14 cellular contexts compared by ENCODE assay signal in the genomic region with DNA sequence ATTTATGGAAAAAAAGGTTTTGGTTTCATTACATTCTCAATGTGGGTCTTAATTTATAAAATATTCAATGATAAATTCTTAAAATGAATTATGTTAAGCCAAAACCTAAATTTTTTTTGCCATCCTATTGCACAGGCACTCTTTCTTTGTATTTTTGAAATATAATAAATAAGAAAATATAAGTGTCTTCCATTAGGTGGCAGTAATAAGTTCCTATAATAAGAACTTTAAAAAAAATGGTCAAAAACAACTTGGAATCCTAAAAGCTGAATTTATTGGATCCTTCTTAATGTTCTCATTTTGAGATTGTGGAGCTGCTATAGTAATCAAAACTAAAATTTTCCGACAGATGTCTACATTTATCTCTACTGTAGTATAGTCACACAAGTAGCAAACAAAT. TPM values are rescaled to one million over a fixed set of nuclear protein-coding genes. Genes with fewer than 3 reads are reported as not detected.
A peak's percentile ranks its signal among the peaks of the same experiment; 100 is the strongest.
DNase-seq lines count a peak whose midpoint lies in the region; ATAC-seq and TF ChIP-seq lines count a peak whose summit lies in the region.
"Had no signal": no experiment of that assay in that cellular context is flagged by ENCODE, and none has a peak within 500 bp of the region (broad histone marks: within the 10 kb centered on the region; RNA-seq: fewer than 3 reads in every experiment).

No MANE protein-coding gene starts in this region.

- DNase-seq in HT-29 (ENCODE audit: low spot score) (peak; percentile 14), fibroblast of villous mesenchyme (ENCODE audit: low read depth) (no peak), middle frontal gyrus (ENCODE audit: extremely low spot score, low spot score) (no peak), cerebellar nuclear complex (lab: John Stamatoyannopoulos, UW) (no peak)
- no peak for DNase-seq in effector CD4-positive, alpha-beta T cell
- DNase-seq: activated gamma-delta T cell treated with Interleukin-2 at 50 U/mL for 16 hours, DMS153, erythroblast, NCI-H510A treated with DMSO at 0.1 percent for 48 hours, thyroid gland had no signal

- ATAC-seq in GM18907 (IDR thresholded peaks at IDR 0.05; ENCODE audit: unreplicated experiment), result no peak

- H3K27ac ChIP-seq in 22Rv1, result no peak overlapping the region
- no peak overlapping the region for H3K27ac ChIP-seq in VCaP
- H3K27ac ChIP-seq: cardiac muscle cell had no signal

- no peak overlapping the region for H3K4me3 ChIP-seq in fibroblast of villous mesenchyme (ENCODE audit: low read depth, low read length)
- H3K4me3 ChIP-seq: cardiac muscle cell, thyroid gland had no signal

- peak; percentile 14; the same call in 1 of the 2 replicates for TF ChIP-seq CTCF in 22Rv1 (IDR thresholded peaks at IDR 0.05)
- TF ChIP-seq CTCF in VCaP (conservative IDR thresholded peaks at IDR 0.05), result peak; percentile 50; the same call in 1 of the 2 replicates
- peak; percentile 10 for TF ChIP-seq CTCF in fibroblast of villous mesenchyme (IDR thresholded peaks at IDR 0.05; ENCODE audit: insufficient read depth, low read depth, low read length)

RNA-seq across cellular contexts. Expression of a gene that starts 5.7 kb away (rescaled TPM):
- not detected in 2 replicates for total RNA-seq in HT-29 (2014; rRNA removed; shearing (Covaris generic))
- total RNA-seq in fibroblast of villous mesenchyme, result 1.9 and 2.2 TPM in 2 replicates
